8 cellular contexts compared by ENCODE assay signal in genomic region chr14:100438678-100439592, GRCh38.
DNase-seq lines count a peak whose midpoint lies in the region; ATAC-seq and TF ChIP-seq lines count a peak whose summit lies in the region.

No MANE protein-coding gene starts in this region.

- H3K9me3 ChIP-seq in stomach, result no peaks in the 10 kb centered on the region

- intact Hi-C loops in lower leg skin (cut with DNase I; ENCODE audit: low total_unique reads) (no loop called here), stomach (cut with DNase I; ENCODE audit: low total_unique reads) (no loop called here)

- peaks cover 21 to 60% (median 36%) of the 10 kb centered on the region in 4 donors for H3K4me1 ChIP-seq in stomach

- H3K4me3 ChIP-seq in lower leg skin (ENCODE audit: low read depth, poor library complexity, severe bottlenecking), result no peak overlapping the region
- no peak overlapping the region for H3K4me3 ChIP-seq in stomach

- H3K27me3 ChIP-seq in stomach, result no peaks in the 10 kb centered on the region

- TF ChIP-seq CTCF in lower leg skin (IDR thresholded peaks at IDR 0.05) (no peak), stomach (IDR thresholded peaks at IDR 0.05) (no peak)

- 51 to 67% methylated on average over 10 of the region's 10 CpGs for WGBS in lower leg skin, 2 donors
- WGBS in stomach, 5 donors, result 38 to 67% (median 46%) methylated on average over 9 to 10 of the region's 10 CpGs

- TF ChIP-seq POLR2A in lower leg skin (IDR thresholded peaks at IDR 0.05) (no peak), stomach (IDR thresholded peaks at IDR 0.05) (no peak)

- DNase-seq in A172 (ENCODE audit: low spot score) (peak; percentile 87), HS-27A (ENCODE audit: low read depth) (peak; percentile 41), lower leg skin (ENCODE audit: low spot score in 2 of 2) (peak; percentile 45 to 83), stomach (peak; percentile 42), DMS153 treated with DMSO at 0.1 percent for 48 hours (lab: John Stamatoyannopoulos, UW; ENCODE audit: unreplicated experiment) (no peak)
- peak; percentile 58 for DNase-seq in activated naive CD4-positive, alpha-beta T cell treated with anti-CD3 and anti-CD28 coated beads, Interleukin-2, amount 50 U/mL, for 16 hours

- TF ChIP-seq EP300 in stomach (IDR thresholded peaks at IDR 0.05), result no peak

- H3K27ac ChIP-seq in stomach, result peak overlapping the region in 1 of 5 donors; percentile 30

- ATAC-seq in GM18519 (IDR thresholded peaks at IDR 0.05; ENCODE audit: low FRiP score, unreplicated experiment) (no peak), HG02623 (IDR thresholded peaks at IDR 0.05; ENCODE audit: unreplicated experiment) (no peak)

- H3K36me3 ChIP-seq in stomach, result no peaks in the 10 kb centered on the region
